Comparison of ENCODE assay signal across 7 cellular contexts in the genomic region with DNA sequence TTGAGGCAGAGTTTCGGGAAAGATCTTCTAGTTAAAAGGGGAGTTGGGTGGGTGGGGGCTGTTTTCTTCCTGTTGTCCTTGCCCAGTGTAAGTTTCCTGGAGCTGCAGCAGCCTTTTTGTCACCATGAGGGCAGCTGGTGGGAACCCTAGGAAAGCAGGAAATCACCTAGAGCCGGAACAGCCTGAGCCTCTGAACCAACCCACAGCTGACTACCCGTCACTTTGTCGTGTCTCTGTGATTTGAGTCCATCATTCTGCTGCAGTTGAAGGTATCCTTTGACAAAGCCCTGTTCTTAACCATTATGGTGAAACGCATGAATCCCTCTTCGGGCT. TPM values are rescaled to one million over a fixed set of nuclear protein-coding genes. Genes with fewer than 3 reads are reported as not detected.
DNase-seq lines count a peak whose midpoint lies in the region; ATAC-seq and TF ChIP-seq lines count a peak whose summit lies in the region.

No MANE protein-coding gene starts in this region.

- peak overlapping the region; percentile 91 for H3K4me3 ChIP-seq in iPS-11a (ENCODE audit: low read depth, low read length)

- no peak for ATAC-seq in stimulated activated memory B cell treated with anti-CD40 and anti-IgM and Interleukin-4, amounts not matched to agents 10 μg/mL and 1 μg/mL and 100 μg/mL, for 72 hours
- ATAC-seq in HG02870 (IDR thresholded peaks at IDR 0.05; ENCODE audit: unreplicated experiment), result no peak

- no peak for TF ChIP-seq CTCF in HFFc6 (IDR thresholded peaks at IDR 0.05)

- DNase-seq in HFFc6 (no peak), DMS53 treated with DMSO at 0.1 percent for 48 hours (lab: John Stamatoyannopoulos, UW; ENCODE audit: unreplicated experiment) (no peak), KBM-7 (no peak)
- no peak for DNase-seq in activated CD4-positive, alpha-beta memory T cell treated with anti-CD3 and anti-CD28 coated beads, Interleukin-2, amount 10 ng/mL, durations not matched to agents 7 days and 5 days

- H3K27me3 Mint-ChIP-seq in HFFc6 (ENCODE audit: insufficient read depth), result peaks cover 2% of the 10 kb centered on the region; the same call in 1 of the 2 replicates
- no peaks in the 10 kb centered on the region for H3K27me3 Mint-ChIP-seq in activated CD4-positive, alpha-beta memory T cell treated with anti-CD3 and anti-CD28 coated beads, Interleukin-2, amount 10 ng/mL, durations not matched to agents 7 days and 5 days
- no peaks in the 10 kb centered on the region for H3K27me3 Mint-ChIP-seq in stimulated activated memory B cell treated with anti-CD40 and anti-IgM and Interleukin-4, amounts not matched to agents 10 μg/mL and 1 μg/mL and 100 μg/mL, for 72 hours

- H3K36me3 Mint-ChIP-seq in HFFc6 (ENCODE audit: low read depth), result peaks cover 11% of the 10 kb centered on the region
- H3K36me3 Mint-ChIP-seq in activated CD4-positive, alpha-beta memory T cell treated with anti-CD3 and anti-CD28 coated beads, Interleukin-2, amount 10 ng/mL, durations not matched to agents 7 days and 5 days (ENCODE audit: low read depth), result no peaks in the 10 kb centered on the region
- H3K36me3 Mint-ChIP-seq in stimulated activated memory B cell treated with anti-CD40 and anti-IgM and Interleukin-4, amounts not matched to agents 10 μg/mL and 1 μg/mL and 100 μg/mL, for 72 hours, result peaks cover 6% of the 10 kb centered on the region

- in situ Hi-C loops in KBM-7 (cut with MboI; ENCODE audit: low pct_unique_long_range_greater_than_20kb, low sequenced_read_pairs), result no loop called here

- peak overlapping the region; percentile 94 for H3K4me3 Mint-ChIP-seq in HFFc6
- peak overlapping the region; percentile 95 for H3K4me3 Mint-ChIP-seq in activated CD4-positive, alpha-beta memory T cell treated with anti-CD3 and anti-CD28 coated beads, Interleukin-2, amount 10 ng/mL, durations not matched to agents 7 days and 5 days
- H3K4me3 Mint-ChIP-seq in stimulated activated memory B cell treated with anti-CD40 and anti-IgM and Interleukin-4, amounts not matched to agents 10 μg/mL and 1 μg/mL and 100 μg/mL, for 72 hours, result peak overlapping the region; percentile 97

- no peaks in the 10 kb centered on the region for H3K9me3 Mint-ChIP-seq in HFFc6
- H3K9me3 Mint-ChIP-seq in activated CD4-positive, alpha-beta memory T cell treated with anti-CD3 and anti-CD28 coated beads, Interleukin-2, amount 10 ng/mL, durations not matched to agents 7 days and 5 days, result peaks cover 3% of the 10 kb centered on the region
- H3K9me3 Mint-ChIP-seq in stimulated activated memory B cell treated with anti-CD40 and anti-IgM and Interleukin-4, amounts not matched to agents 10 μg/mL and 1 μg/mL and 100 μg/mL, for 72 hours, result peaks cover 3% of the 10 kb centered on the region

- peak overlapping the region; percentile 97 for H3K27ac Mint-ChIP-seq in HFFc6
- peak overlapping the region; percentile 96 for H3K27ac Mint-ChIP-seq in activated CD4-positive, alpha-beta memory T cell treated with anti-CD3 and anti-CD28 coated beads, Interleukin-2, amount 10 ng/mL, durations not matched to agents 7 days and 5 days
- H3K27ac Mint-ChIP-seq in stimulated activated memory B cell treated with anti-CD40 and anti-IgM and Interleukin-4, amounts not matched to agents 10 μg/mL and 1 μg/mL and 100 μg/mL, for 72 hours, result peak overlapping the region; percentile 92

- CTCF ChIA-PET in activated CD4-positive, alpha-beta memory T cell treated with anti-CD3 and anti-CD28 coated beads, Interleukin-2, amount 10 ng/mL, durations not matched to agents 7 days and 5 days (lab: Charles Lee), result interaction anchor here (0.6 to 3.2 kb wide), 5 partner anchors 15 to 106 kb away, joined by 4 to 32 read pairs (median 17); partner anchors contain the start of gene GLRX3

- POLR2A ChIA-PET in activated CD4-positive, alpha-beta memory T cell treated with anti-CD3 and anti-CD28 coated beads, Interleukin-2, amount 10 ng/mL, durations not matched to agents 7 days and 5 days (lab: Charles Lee), result interaction anchor here (0.6 to 4.1 kb wide), 14 partner anchors 16 to 1076 kb away, joined by 3 to 198 read pairs (median 8); partner anchors contain the start of genes GLRX3 and MGMT

- peaks cover 29% of the 10 kb centered on the region for H3K4me1 Mint-ChIP-seq in HFFc6 (ENCODE audit: low read depth)
- H3K4me1 Mint-ChIP-seq in activated CD4-positive, alpha-beta memory T cell treated with anti-CD3 and anti-CD28 coated beads, Interleukin-2, amount 10 ng/mL, durations not matched to agents 7 days and 5 days, result peaks cover 43% of the 10 kb centered on the region
- peaks cover 41% of the 10 kb centered on the region for H3K4me1 Mint-ChIP-seq in stimulated activated memory B cell treated with anti-CD40 and anti-IgM and Interleukin-4, amounts not matched to agents 10 μg/mL and 1 μg/mL and 100 μg/mL, for 72 hours

RNA-seq across cellular contexts. Expression of gene C10orf143, which starts 1.2 kb away (rescaled TPM):
- 1 to 10 TPM; 1.9 to 2.6 (median 2.4) TPM for total RNA-seq in HFFc6 (2021; fragmentation: NEBNext Ultra II Directional; extraction: Animal tissue kit (Norgen Biotek cat#: 25700))
- 1 to 10 TPM; 2.5 TPM for total RNA-seq in activated CD4-positive, alpha-beta memory T cell treated with anti-CD3 and anti-CD28 coated beads, Interleukin-2, amount 10 ng/mL, durations not matched to agents 7 days and 5 days

RNA-seq across cellular contexts. Expression of gene GLRX3, which starts 24.4 kb away (rescaled TPM):
- 100 to 1,000 TPM in 5 of 6 experiments, 10 to 100 TPM in 1; 96.2 to 123 (median 112) TPM for total RNA-seq in HFFc6 (2021; fragmentation: NEBNext Ultra II Directional; extraction: Animal tissue kit (Norgen Biotek cat#: 25700))
- 10 to 100 TPM; 73.8 to 83.7 TPM for total RNA-seq in activated CD4-positive, alpha-beta memory T cell treated with anti-CD3 and anti-CD28 coated beads, Interleukin-2, amount 10 ng/mL, durations not matched to agents 7 days and 5 days
